8 cellular contexts compared by ENCODE assay signal in the genomic region with DNA sequence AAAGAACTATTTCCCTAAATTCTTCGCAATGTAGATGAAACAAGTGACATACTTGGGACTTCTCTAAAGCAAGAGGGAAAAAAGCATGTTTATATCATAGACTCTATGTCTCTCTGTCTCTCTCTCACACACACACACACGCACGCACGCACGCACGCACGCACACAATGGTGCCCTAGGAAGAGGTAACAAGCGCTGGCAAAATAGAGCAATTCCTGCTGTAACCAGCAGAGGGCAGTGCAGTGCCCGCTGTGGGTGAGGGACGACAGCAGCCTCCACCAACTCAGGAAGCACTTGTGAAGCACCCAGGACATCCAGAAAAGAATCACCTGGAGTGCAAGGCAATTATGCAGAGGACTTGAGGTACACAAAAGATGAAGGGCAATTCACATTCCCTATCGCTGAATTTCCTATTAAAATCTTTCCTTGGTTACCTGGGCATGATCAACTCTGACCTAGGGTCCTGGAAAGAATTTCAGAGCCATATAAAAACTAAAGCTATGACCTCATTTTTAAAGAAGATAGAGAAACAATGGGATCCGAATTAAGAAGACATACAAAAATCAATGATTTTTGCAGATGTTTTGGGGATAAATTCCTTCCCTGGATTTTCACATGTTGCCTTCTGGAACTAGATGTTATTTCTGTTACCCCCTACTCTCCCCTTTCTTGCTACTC.
A peak's percentile ranks its signal among the peaks of the same experiment; 100 is the strongest.
DNase-seq lines count a peak whose midpoint lies in the region; ATAC-seq and TF ChIP-seq lines count a peak whose summit lies in the region.

No MANE protein-coding gene starts in this region.

- no peaks in the 10 kb centered on the region for H3K27me3 ChIP-seq in Panc1 (ENCODE audit: control insufficient read depth, insufficient read depth, low read length)
- no peaks in the 10 kb centered on the region for H3K27me3 ChIP-seq in heart left ventricle

- TF ChIP-seq RAD21 in Ishikawa (IDR thresholded peaks at IDR 0.05; ENCODE audit: low read depth): peak; percentile 65

- CTCF ChIA-PET in Panc1 (lab: Charles Lee): no interaction called here

- TF ChIP-seq POLR2A in heart left ventricle (IDR thresholded peaks at IDR 0.05): no peak

- TF ChIP-seq CTCF in Panc1 (IDR thresholded peaks at IDR 0.05) (peak; percentile 98), heart left ventricle (IDR thresholded peaks at IDR 0.05) (peak; percentile 54 to 80 (median 64)), retinal pigment epithelial cell (conservative IDR thresholded peaks at IDR 0.05; ENCODE audit: low read depth, low read length) (peak; percentile 93)

- no peaks in the 10 kb centered on the region for H3K36me3 ChIP-seq in Panc1 (ENCODE audit: control insufficient read depth, insufficient read depth, low read length)
- no peaks in the 10 kb centered on the region for H3K36me3 ChIP-seq in heart left ventricle

- H3K27ac ChIP-seq in Panc1 (ENCODE audit: low read length) (no peak overlapping the region), heart left ventricle (no peak overlapping the region)

- no peak overlapping the region for H3K4me3 ChIP-seq in Panc1 (ENCODE audit: low read depth in 2 of 2, low read length in 2 of 2)
- H3K4me3 ChIP-seq in heart left ventricle: no peak overlapping the region
- no peak overlapping the region for H3K4me3 ChIP-seq in retinal pigment epithelial cell (ENCODE audit: low read length)

- DNase-seq in GM04504 (ENCODE audit: low read depth): peak; percentile 23
- DNase-seq in Panc1 (ENCODE audit: low read depth, low spot score): peak; percentile 42
- DNase-seq in activated gamma-delta T cell treated with anti-CD3 and anti-CD28 coated beads, Interleukin-2, amount 50 U/mL, for 16 hours (ENCODE audit: low read depth): peak; percentile 16
- peak in 4 of 5 donors; percentile 15 to 64 (median 32) for DNase-seq in heart left ventricle
- DNase-seq in retinal pigment epithelial cell (ENCODE audit: low read depth): no peak
- DNase-seq in cerebellar nuclear complex (lab: John Stamatoyannopoulos, UW): no peak

- POLR2A ChIA-PET in Panc1 (lab: Charles Lee): no interaction called here

- BruUV-seq in Panc1 (replicated peaks; lab: Mats Ljungman, UMichigan): no TSS peak

- 0 out of 2 replicates have a peak, but pooled peaks cover 4% of the 10 kb centered on the region for H3K4me1 ChIP-seq in Panc1 (ENCODE audit: control insufficient read depth, insufficient read depth, low read length)
- peaks cover 0 to 19% (median 5%) of the 10 kb centered on the region in 12 donors for H3K4me1 ChIP-seq in heart left ventricle

- TF ChIP-seq EP300 in Ishikawa (IDR thresholded peaks at IDR 0.05; ENCODE audit: borderline replicate concordance): no peak

- no peaks in the 10 kb centered on the region for H3K9me3 ChIP-seq in Panc1 (ENCODE audit: control insufficient read depth, insufficient read depth, low read depth, low read length)
- no peaks in the 10 kb centered on the region for H3K9me3 ChIP-seq in heart left ventricle

- in situ Hi-C loops in Panc1 (cut with HindIII; ENCODE audit: low pct_unique_long_range_greater_than_20kb, low sequenced_read_pairs): no loop called here

- peak; percentile 80 for ATAC-seq in GM21737 (IDR thresholded peaks at IDR 0.05; ENCODE audit: unreplicated experiment)
- peak; percentile 97 for ATAC-seq in Panc1
- ATAC-seq in heart left ventricle: peak in 2 of 4 donors; percentile 41 to 66

- WGBS in heart left ventricle, 4 donors: 35 to 43% (median 41%) methylated on average over 12 of the region's 12 CpGs

- intact Hi-C loops in Panc1 (cut with micrococcal nuclease; ENCODE audit: unreplicated experiment) (no loop called here), heart left ventricle (cut with DNase I) (loop anchor here in 2 of 10 donors (2.0 to 10.0 kb wide), 2 partner anchors 107 to 111 kb away; no protein-coding TSS in a partner anchor)

TF ChIP-seq in Ishikawa, 13 proteins besides CTCF, POLR2A, EP300 and RAD21:
- TF ChIP-seq TAF1 (IDR thresholded peaks at IDR 0.05; ENCODE audit: low read depth) (no peak), YY1 (IDR thresholded peaks at IDR 0.05; ENCODE audit: low read depth) (no peak), CEBPB (IDR thresholded peaks at IDR 0.05) (no peak), TEAD4 (IDR thresholded peaks at IDR 0.05) (no peak), TCF12 (IDR thresholded peaks at IDR 0.05; ENCODE audit: low read depth) (no peak), CREB1 (IDR thresholded peaks at IDR 0.05; ENCODE audit: low read depth) (no peak), MAX (IDR thresholded peaks at IDR 0.05) (no peak), EGR1 (IDR thresholded peaks at IDR 0.05) (no peak), FOXM1 (IDR thresholded peaks at IDR 0.05; ENCODE audit: borderline replicate concordance, low read depth) (no peak), NFIC (IDR thresholded peaks at IDR 0.05) (no peak), USF1 (IDR thresholded peaks at IDR 0.05) (no peak), ZBTB7A (IDR thresholded peaks at IDR 0.05; ENCODE audit: low read depth) (no peak)
- TF ChIP-seq, protein P1, sequence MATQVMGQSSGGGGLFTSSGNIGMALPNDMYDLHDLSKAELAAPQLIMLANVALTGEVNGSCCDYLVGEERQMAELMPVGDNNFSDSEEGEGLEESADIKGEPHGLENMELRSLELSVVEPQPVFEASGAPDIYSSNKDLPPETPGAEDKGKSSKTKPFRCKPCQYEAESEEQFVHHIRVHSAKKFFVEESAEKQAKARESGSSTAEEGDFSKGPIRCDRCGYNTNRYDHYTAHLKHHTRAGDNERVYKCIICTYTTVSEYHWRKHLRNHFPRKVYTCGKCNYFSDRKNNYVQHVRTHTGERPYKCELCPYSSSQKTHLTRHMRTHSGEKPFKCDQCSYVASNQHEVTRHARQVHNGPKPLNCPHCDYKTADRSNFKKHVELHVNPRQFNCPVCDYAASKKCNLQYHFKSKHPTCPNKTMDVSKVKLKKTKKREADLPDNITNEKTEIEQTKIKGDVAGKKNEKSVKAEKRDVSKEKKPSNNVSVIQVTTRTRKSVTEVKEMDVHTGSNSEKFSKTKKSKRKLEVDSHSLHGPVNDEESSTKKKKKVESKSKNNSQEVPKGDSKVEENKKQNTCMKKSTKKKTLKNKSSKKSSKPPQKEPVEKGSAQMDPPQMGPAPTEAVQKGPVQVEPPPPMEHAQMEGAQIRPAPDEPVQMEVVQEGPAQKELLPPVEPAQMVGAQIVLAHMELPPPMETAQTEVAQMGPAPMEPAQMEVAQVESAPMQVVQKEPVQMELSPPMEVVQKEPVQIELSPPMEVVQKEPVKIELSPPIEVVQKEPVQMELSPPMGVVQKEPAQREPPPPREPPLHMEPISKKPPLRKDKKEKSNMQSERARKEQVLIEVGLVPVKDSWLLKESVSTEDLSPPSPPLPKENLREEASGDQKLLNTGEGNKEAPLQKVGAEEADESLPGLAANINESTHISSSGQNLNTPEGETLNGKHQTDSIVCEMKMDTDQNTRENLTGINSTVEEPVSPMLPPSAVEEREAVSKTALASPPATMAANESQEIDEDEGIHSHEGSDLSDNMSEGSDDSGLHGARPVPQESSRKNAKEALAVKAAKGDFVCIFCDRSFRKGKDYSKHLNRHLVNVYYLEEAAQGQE (IDR thresholded peaks at IDR 0.05; ENCODE audit: low read depth): no peak

Comparison
In these comparisons a context has a peak if more than half of its experiments do, and no peak if none do; other contexts are left out.
1. DNase-seq: peak in GM04504 (single experiment), Panc1 (single experiment), activated gamma-delta T cell treated with anti-CD3 and anti-CD28 coated beads, Interleukin-2, amount 50 U/mL, for 16 hours (single experiment) and heart left ventricle (4 of 5); none in retinal pigment epithelial cell (single experiment) and cerebellar nuclear complex (0 of 2).
2. Peak in every context shown above with its lines, with median percentiles within 50 percentile points of each other: CTCF ChIP-seq.